Comparison of ENCODE assay signal across 34 cellular contexts in genomic region chr7:1255817-1256340, GRCh38. TPM values are rescaled to one million over a fixed set of nuclear protein-coding genes. Genes with fewer than 3 reads are reported as not detected.
"Had no signal": no experiment of that assay in that cellular context is flagged by ENCODE, and none has a peak within 500 bp of the region (broad histone marks: within the 10 kb centered on the region; RNA-seq: fewer than 3 reads in every experiment).

No MANE protein-coding gene starts in this region.

- H3K9me3 Mint-ChIP-seq: activated naive CD4-positive, alpha-beta T cell treated with anti-CD3 and anti-CD28 coated beads for 36 hours; activated naive CD8-positive, alpha-beta T cell treated with anti-CD3 and anti-CD28 coated beads for 36 hours; brain; immature natural killer cell; nephron; stimulated activated memory B cell treated with anti-CD40 and anti-IgM and Interleukin-4, amounts not matched to agents 10 μg/mL and 1 μg/mL and 100 μg/mL, for 72 hours; stimulated activated naive CD8-positive, alpha-beta T cell treated with anti-CD3 and anti-CD28 coated beads, Interleukin-15, amount 100 ng/mL, for 72 hours; type B pancreatic cell had no signal

- H3K36me3 ChIP-seq: adrenal gland, ascending aorta, cardiac muscle cell, heart left ventricle, left lung, pancreas, vagina had no signal

- H3K4me3 ChIP-seq: adrenal gland, ascending aorta, cardiac muscle cell, heart left ventricle, left lung, pancreas, skin epidermis, vagina had no signal

- H3K4me1 ChIP-seq: adrenal gland, ascending aorta, heart left ventricle, left lung, pancreas, vagina had no signal

- H3K4me3 Mint-ChIP-seq: activated naive CD4-positive, alpha-beta T cell treated with anti-CD3 and anti-CD28 coated beads for 36 hours; activated naive CD8-positive, alpha-beta T cell treated with anti-CD3 and anti-CD28 coated beads for 36 hours; brain; immature natural killer cell; nephron; stimulated activated memory B cell treated with anti-CD40 and anti-IgM and Interleukin-4, amounts not matched to agents 10 μg/mL and 1 μg/mL and 100 μg/mL, for 72 hours; stimulated activated naive CD8-positive, alpha-beta T cell treated with anti-CD3 and anti-CD28 coated beads, Interleukin-15, amount 100 ng/mL, for 72 hours; type B pancreatic cell had no signal

- FAIRE-seq: pancreas had no signal

- DNase-seq: activated CD4-positive, alpha-beta T cell treated with anti-CD3 and anti-CD28 coated beads for 48 hours; activated CD4-positive, alpha-beta T cell treated with anti-CD3 and anti-CD28 coated beads, Interleukin-2, amount 50 U/mL, for 48 hours; activated CD8-positive, alpha-beta memory T cell treated with anti-CD3 and anti-CD28 coated beads for 24 hours; activated effector memory CD4-positive, alpha-beta T cell treated with Interleukin-2 at 50 U/mL for 16 hours; activated naive CD4-positive, alpha-beta T cell treated with anti-CD3 and anti-CD28 coated beads for 36 hours; activated naive CD8-positive, alpha-beta T cell treated with anti-CD3 and anti-CD28 coated beads for 36 hours; adrenal gland; cortex of kidney; foreskin fibroblast; hypothalamus; immature natural killer cell; stimulated activated CD4-positive, alpha-beta T cell treated with anti-CD3 and anti-CD28 coated beads, Interleukin-1b, Interleukin-23, amount 100 ng/mL, for 48 hours; stimulated activated CD4-positive, alpha-beta T cell treated with anti-CD3 and anti-CD28 coated beads, Interleukin-4, amount 100 ng/mL, for 4 hours; stimulated activated CD8-positive, alpha-beta memory T cell treated with anti-CD3 and anti-CD28 coated beads, Interleukin-4, amount 100 ng/mL, for 48 hours; stimulated activated naive CD8-positive, alpha-beta T cell treated with anti-CD3 and anti-CD28 coated beads, Interleukin-15, amount 100 ng/mL, for 72 hours; substantia nigra; T-helper 1 cell had no signal

- ATAC-seq: heart left ventricle; left lung; pancreas; sciatic nerve; stimulated activated memory B cell treated with anti-CD40 and anti-IgM and Interleukin-4, amounts not matched to agents 10 μg/mL and 1 μg/mL and 100 μg/mL, for 72 hours; stimulated activated naive CD8-positive, alpha-beta T cell treated with anti-CD3 and anti-CD28 coated beads, Interleukin-15, amount 100 ng/mL, for 72 hours had no signal

- H3K9me3 ChIP-seq: adrenal gland, ascending aorta, heart left ventricle, left lung, pancreas, vagina had no signal

- H3K27ac Mint-ChIP-seq: activated naive CD4-positive, alpha-beta T cell treated with anti-CD3 and anti-CD28 coated beads for 36 hours; activated naive CD8-positive, alpha-beta T cell treated with anti-CD3 and anti-CD28 coated beads for 36 hours; immature natural killer cell; nephron; stimulated activated memory B cell treated with anti-CD40 and anti-IgM and Interleukin-4, amounts not matched to agents 10 μg/mL and 1 μg/mL and 100 μg/mL, for 72 hours; stimulated activated naive CD8-positive, alpha-beta T cell treated with anti-CD3 and anti-CD28 coated beads, Interleukin-15, amount 100 ng/mL, for 72 hours; type B pancreatic cell had no signal

- H3K4me1 Mint-ChIP-seq: activated naive CD8-positive, alpha-beta T cell treated with anti-CD3 and anti-CD28 coated beads for 36 hours; immature natural killer cell; stimulated activated memory B cell treated with anti-CD40 and anti-IgM and Interleukin-4, amounts not matched to agents 10 μg/mL and 1 μg/mL and 100 μg/mL, for 72 hours had no signal

- H3K27ac ChIP-seq: adrenal gland, ascending aorta, cardiac muscle cell, heart left ventricle, left lung, pancreas, skin epidermis, vagina had no signal

- H3K27me3 ChIP-seq: ascending aorta had no signal

- H3K36me3 Mint-ChIP-seq: activated naive CD8-positive, alpha-beta T cell treated with anti-CD3 and anti-CD28 coated beads for 36 hours; brain; stimulated activated memory B cell treated with anti-CD40 and anti-IgM and Interleukin-4, amounts not matched to agents 10 μg/mL and 1 μg/mL and 100 μg/mL, for 72 hours; type B pancreatic cell had no signal

RNA-seq across cellular contexts. Expression of gene UNCX, which starts 23.2 kb away (rescaled TPM):
- total RNA-seq: activated naive CD4-positive, alpha-beta T cell treated with anti-CD3 and anti-CD28 coated beads for 36 hours; activated naive CD8-positive, alpha-beta T cell treated with anti-CD3 and anti-CD28 coated beads for 36 hours; adrenal gland; ascending aorta; esophagus mucosa; heart left ventricle; left lung; lung microvascular endothelial cell; mesenteric fat pad; mucosa of gallbladder; pancreas; pulmonary artery endothelial cell; sciatic nerve; vagina had no signal
